ENCODE assay signal across 12 cellular contexts in the genomic region with DNA sequence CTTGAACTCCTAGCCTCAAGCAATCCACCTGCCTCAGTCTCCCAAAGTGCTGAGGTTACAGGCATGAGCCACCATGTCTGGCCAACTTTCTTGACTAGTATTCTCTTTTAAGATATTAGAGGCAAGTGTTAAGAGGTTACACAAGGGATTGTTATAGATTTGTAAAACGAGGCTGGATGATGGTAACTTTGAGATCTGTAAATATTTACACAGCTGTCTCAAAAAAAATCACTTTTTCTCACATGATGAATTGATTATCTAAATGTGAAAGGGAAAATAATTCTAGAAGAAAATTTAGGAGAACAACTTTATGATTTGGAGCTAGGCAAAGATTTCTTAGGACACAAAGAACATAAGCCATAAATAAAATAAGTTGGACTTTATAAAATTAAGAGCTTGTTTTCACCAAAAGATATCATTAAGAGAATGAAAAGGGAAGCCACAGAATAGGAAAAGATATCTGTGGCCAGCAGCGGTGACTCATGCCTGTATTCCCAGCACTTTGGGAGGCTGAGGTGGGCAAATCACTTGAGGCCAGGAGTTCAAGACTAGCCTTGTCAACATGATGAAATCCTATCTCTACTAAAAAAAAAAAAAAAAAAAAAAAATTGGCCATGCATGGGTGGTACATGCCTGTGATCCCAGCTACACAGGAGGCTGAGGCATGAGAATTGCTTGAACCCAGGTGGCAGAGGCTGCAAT.
"Had no signal": no experiment of that assay in that cellular context is flagged by ENCODE, and none has a peak within 500 bp of the region (broad histone marks: within the 10 kb centered on the region; RNA-seq: fewer than 3 reads in every experiment).

No MANE protein-coding gene starts in this region.

- DNase-seq: activated CD4-positive, alpha-beta memory T cell treated with anti-CD3 and anti-CD28 coated beads, Interleukin-2, amount 10 ng/mL, durations not matched to agents 7 days and 5 days; activated naive CD4-positive, alpha-beta T cell; dermis blood vessel endothelial cell; heart right ventricle; left ventricle myocardium inferior; mesendoderm; stimulated activated CD4-positive, alpha-beta T cell treated with anti-CD3 and anti-CD28 coated beads, Interleukin-4, amount 100 ng/mL, for 1 hour; stomach; T-helper 2 cell had no signal

- ATAC-seq: activated CD4-positive, CD25-positive, alpha-beta regulatory T cell treated with anti-CD3 and anti-CD28 coated beads, Interleukin-2, amount 50 U/mL, for 24 hours; esophagus mucosa; heart right ventricle had no signal

- H3K27ac ChIP-seq: heart right ventricle, left ventricle myocardium inferior, stomach, thoracic aorta had no signal
